Comparison of ENCODE assay signal across 1 cellular context in genomic region chr9:134031783-134032182, GRCh38.
TF ChIP-seq lines count a peak whose summit lies in the region.

No MANE protein-coding gene starts in this region.

TF ChIP-seq in HepG2, 621 proteins besides CTCF, POLR2A, EP300 and RAD21:
- TF ChIP-seq ZSCAN21 (CRISPR knock-in tag; IDR thresholded peaks at IDR 0.05; ENCODE audit: borderline replicate concordance) (no peak), ZNF263 (CRISPR knock-in tag; IDR thresholded peaks at IDR 0.05) (peak; percentile 66; the same call in 1 of the 2 replicates), CBX1 (IDR thresholded peaks at IDR 0.05; ENCODE audit: low read depth) (no peak)
